ENCODE assay signal across 9 cellular contexts in genomic region chr1:227728892-227729143, GRCh38. TPM values are rescaled to one million over a fixed set of nuclear protein-coding genes. Genes with fewer than 3 reads are reported as not detected.
DNase-seq lines count a peak whose midpoint lies in the region; ATAC-seq and TF ChIP-seq lines count a peak whose summit lies in the region.
"Had no signal": no experiment of that assay in that cellular context is flagged by ENCODE, and none has a peak within 500 bp of the region (broad histone marks: within the 10 kb centered on the region; RNA-seq: fewer than 3 reads in every experiment).

No MANE protein-coding gene starts in this region.

- H3K36me3 ChIP-seq in liver (ENCODE audit: control insufficient read depth in 4 of 4, insufficient read depth in 3 of 4, low read depth in 1 of 4, low read length in 3 of 4): peaks cover 0 to 17% (median 4%) of the 10 kb centered on the region in 4 donors

- peaks cover 10% of the 10 kb centered on the region for H3K36me3 Mint-ChIP-seq in stimulated activated naive CD8-positive, alpha-beta T cell treated with anti-CD3 and anti-CD28 coated beads, Interleukin-15, Interleukin-2, amounts not matched to agents 100 ng/mL and 50 ng/mL, for 24 hours (ENCODE audit: low read depth)
- H3K36me3 Mint-ChIP-seq in type B pancreatic cell: peaks cover 3% of the 10 kb centered on the region

- TF ChIP-seq RAD21 in liver (IDR thresholded peaks at IDR 0.05): no peak

- H3K27me3 ChIP-seq in liver (ENCODE audit: control insufficient read depth in 4 of 4, insufficient read depth in 4 of 4, low read length in 3 of 4): no peaks in the 10 kb centered on the region

- H3K27ac Mint-ChIP-seq in stimulated activated naive CD8-positive, alpha-beta T cell treated with anti-CD3 and anti-CD28 coated beads, Interleukin-15, Interleukin-2, amounts not matched to agents 100 ng/mL and 50 ng/mL, for 24 hours: peak overlapping the region; percentile 81
- peak overlapping the region; percentile 53 for H3K27ac Mint-ChIP-seq in type B pancreatic cell

- peaks cover 5% of the 10 kb centered on the region for H3K9me3 Mint-ChIP-seq in stimulated activated naive CD8-positive, alpha-beta T cell treated with anti-CD3 and anti-CD28 coated beads, Interleukin-15, Interleukin-2, amounts not matched to agents 100 ng/mL and 50 ng/mL, for 24 hours
- no peaks in the 10 kb centered on the region for H3K9me3 Mint-ChIP-seq in type B pancreatic cell

- no peak for TF ChIP-seq CTCF in astrocyte of the spinal cord (IDR thresholded peaks at IDR 0.05; ENCODE audit: low read depth, low read length)
- no peak for TF ChIP-seq CTCF in liver (IDR thresholded peaks at IDR 0.05; ENCODE audit: low read depth, low read length, missing input control)
- TF ChIP-seq CTCF in type B pancreatic cell (conservative IDR thresholded peaks at IDR 0.05): no peak

- no peak for DNase-seq in stimulated activated naive CD8-positive, alpha-beta T cell treated with anti-CD3 and anti-CD28 coated beads, Interleukin-15, Interleukin-2, amounts not matched to agents 100 U/mL and 50 U/mL, for 24 hours
- DNase-seq in astrocyte of the spinal cord (ENCODE audit: low read depth, low spot score) (no peak), type B pancreatic cell (ENCODE audit: extremely low spot score, unreplicated experiment) (no peak), NCI-H1436 (lab: John Stamatoyannopoulos, UW) (no peak), dermis blood vessel endothelial cell (no peak)
- DNase-seq in stimulated activated CD4-positive, alpha-beta T cell treated with anti-CD3 and anti-CD28 coated beads, Interleukin-1b, Interleukin-23, amount 100 ng/mL, for 48 hours: no peak

- H3K4me1 ChIP-seq in liver (ENCODE audit: control insufficient read depth in 4 of 4, insufficient read depth in 4 of 4, low read length in 3 of 4): peaks cover 18 to 57% (median 45%) of the 10 kb centered on the region in 4 donors

- peak overlapping the region; percentile 80 to 87 for H3K27ac ChIP-seq in liver (ENCODE audit: low read depth in 1 of 2, low read length in 2 of 2)
- H3K27ac ChIP-seq: epithelial cell of prostate had no signal

- peak overlapping the region; percentile 81 for H3K4me3 Mint-ChIP-seq in stimulated activated naive CD8-positive, alpha-beta T cell treated with anti-CD3 and anti-CD28 coated beads, Interleukin-15, Interleukin-2, amounts not matched to agents 100 ng/mL and 50 ng/mL, for 24 hours
- H3K4me3 Mint-ChIP-seq in type B pancreatic cell: peak overlapping the region; percentile 88

- peak overlapping the region; percentile 72 to 73 for H3K9ac ChIP-seq in liver (ENCODE audit: low read depth in 1 of 2, low read length in 2 of 2)

- in situ Hi-C loops in astrocyte of the spinal cord (cut with HindIII; ENCODE audit: low sequenced_read_pairs): no loop called here

- peaks cover 12% of the 10 kb centered on the region for H3K27me3 Mint-ChIP-seq in stimulated activated naive CD8-positive, alpha-beta T cell treated with anti-CD3 and anti-CD28 coated beads, Interleukin-15, Interleukin-2, amounts not matched to agents 100 ng/mL and 50 ng/mL, for 24 hours
- H3K27me3 Mint-ChIP-seq in type B pancreatic cell: peaks cover 3% of the 10 kb centered on the region

- H3K9me3 ChIP-seq in liver (ENCODE audit: control insufficient read depth in 4 of 4, low read length in 3 of 4): no peaks in the 10 kb centered on the region

- peak overlapping the region; percentile 50 for H3K4me3 ChIP-seq in astrocyte of the spinal cord (ENCODE audit: low read depth, low read length)
- H3K4me3 ChIP-seq in liver (ENCODE audit: low read depth in 1 of 3, low read length in 3 of 3): peak overlapping the region; percentile 64 to 83 (median 70)

- 2% methylated on average over 11 of the region's 11 CpGs for WGBS in liver

- peaks cover 43% of the 10 kb centered on the region for H3K4me1 Mint-ChIP-seq in stimulated activated naive CD8-positive, alpha-beta T cell treated with anti-CD3 and anti-CD28 coated beads, Interleukin-15, Interleukin-2, amounts not matched to agents 100 ng/mL and 50 ng/mL, for 24 hours (ENCODE audit: low read depth)
- H3K4me1 Mint-ChIP-seq in type B pancreatic cell (ENCODE audit: unreplicated experiment): peaks cover 17% of the 10 kb centered on the region

- no peak for ATAC-seq in stimulated activated naive CD8-positive, alpha-beta T cell treated with anti-CD3 and anti-CD28 coated beads, Interleukin-15, Interleukin-2, amounts not matched to agents 100 U/mL and 50 U/mL, for 24 hours

TF ChIP-seq in liver, 16 proteins besides CTCF, POLR2A, EP300 and RAD21:
- no peak for TF ChIP-seq TAF1 (conservative IDR thresholded peaks at IDR 0.05)
- no peak for TF ChIP-seq RXRA (IDR thresholded peaks at IDR 0.05)
- TF ChIP-seq REST (IDR thresholded peaks at IDR 0.05): no peak
- TF ChIP-seq HNF4A (conservative IDR thresholded peaks at IDR 0.05): no peak
- TF ChIP-seq ATF3 (IDR thresholded peaks at IDR 0.05): no peak
- TF ChIP-seq YY1 (IDR thresholded peaks at IDR 0.05): no peak
- no peak for TF ChIP-seq MAX (IDR thresholded peaks at IDR 0.05)
- no peak for TF ChIP-seq SP1 (IDR thresholded peaks at IDR 0.05)
- TF ChIP-seq JUND (IDR thresholded peaks at IDR 0.05): no peak
- no peak for TF ChIP-seq GABPA (IDR thresholded peaks at IDR 0.05 in 1 of 2, conservative IDR thresholded peaks at IDR 0.05 in 1 of 2)
- TF ChIP-seq FOXA1 (IDR thresholded peaks at IDR 0.05): no peak
- no peak for TF ChIP-seq EGR1 (IDR thresholded peaks at IDR 0.05; ENCODE audit: low read depth in 2 of 2)
- no peak for TF ChIP-seq NR2F2 (IDR thresholded peaks at IDR 0.05)
- TF ChIP-seq HNF4G (IDR thresholded peaks at IDR 0.05): no peak
- TF ChIP-seq FOXA2 (IDR thresholded peaks at IDR 0.05): no peak
- TF ChIP-seq ZBTB33 (IDR thresholded peaks at IDR 0.05): no peak
TF ChIP-seq in liver: peak in this region for 0.

RNA-seq across cellular contexts. Expression of gene JMJD4, which starts 6.3 kb away (rescaled TPM):
- 10 to 100 TPM; 12.6 to 22.1 TPM for total RNA-seq in liver
- polyA plus RNA-seq in liver: 10 to 100 TPM; 12.4 to 15.5 TPM
- 23.5 and 25.4 TPM in 2 replicates for total RNA-seq in type B pancreatic cell (ENCODE audit: low replicate concordance)
- total RNA-seq in dermis blood vessel endothelial cell: 30.8 and 31.8 TPM in 2 replicates

RNA-seq across cellular contexts. Expression of gene SNAP47, which starts 6.4 kb away (rescaled TPM):
- total RNA-seq in liver: 10 to 100 TPM; 16.8 to 23.3 TPM
- 10 to 100 TPM; 15.3 to 15.7 TPM for polyA plus RNA-seq in liver
- 32.4 and 46.2 TPM in 2 replicates for total RNA-seq in type B pancreatic cell (ENCODE audit: low replicate concordance)
- total RNA-seq in dermis blood vessel endothelial cell: 39.5 and 44.9 TPM in 2 replicates
